In genomic region chr12:110282956-110283817, GRCh38 we compare ENCODE assay signal across 8 cellular contexts. TPM values are rescaled to one million over a fixed set of nuclear protein-coding genes. Genes with fewer than 3 reads are reported as not detected.
DNase-seq lines count a peak whose midpoint lies in the region; ATAC-seq and TF ChIP-seq lines count a peak whose summit lies in the region.

No MANE protein-coding gene starts in this region.

- H3K36me3 ChIP-seq in neural progenitor cell, result peaks cover 13% of the 10 kb centered on the region

- H3K27ac Mint-ChIP-seq in Calu3 (ENCODE audit: unreplicated experiment), result peak overlapping the region; percentile 88
- H3K27ac Mint-ChIP-seq in dendritic cell treated with granulocyte-macrophage colony-stimulating factor and Interleukin-4, amounts not matched to agents 40 ng/mL and 50 ng/mL, for 4 days, result peak overlapping the region; percentile 95
- H3K27ac Mint-ChIP-seq in neural progenitor cell, result peak overlapping the region; percentile 27

- H2AFZ ChIP-seq in neural progenitor cell (replicated peaks), result no peak overlapping the region

- H3K9me3 ChIP-seq in neural progenitor cell (ENCODE audit: low read depth), result no peaks in the 10 kb centered on the region

- ATAC-seq in HG02852 (IDR thresholded peaks at IDR 0.05; ENCODE audit: unreplicated experiment) (no peak), GM18517 (IDR thresholded peaks at IDR 0.05; ENCODE audit: unreplicated experiment) (no peak)

- intact Hi-C loops in Calu3 (cut with micrococcal nuclease; ENCODE audit: unreplicated experiment), result no loop called here
- intact Hi-C loops in dendritic cell treated with granulocyte-macrophage colony-stimulating factor and Interleukin-4, amounts not matched to agents 40 ng/mL and 50 ng/mL, for 4 days (cut with micrococcal nuclease), result loop anchor here (10.0 kb wide), 2 partner anchors 48 to 178 kb away; no protein-coding TSS in a partner anchor

- peaks cover 55% of the 10 kb centered on the region for H4K20me1 ChIP-seq in neural progenitor cell (ENCODE audit: low read depth)

- H3K4me3 Mint-ChIP-seq in Calu3 (ENCODE audit: low read depth, unreplicated experiment), result peak overlapping the region; percentile 90
- H3K4me3 Mint-ChIP-seq in dendritic cell treated with granulocyte-macrophage colony-stimulating factor and Interleukin-4, amounts not matched to agents 40 ng/mL and 50 ng/mL, for 4 days, result peak overlapping the region; percentile 92
- H3K4me3 Mint-ChIP-seq in neural progenitor cell, result peak overlapping the region; percentile 96

- DNase-seq in Calu3 (no peak), NB4 (ENCODE audit: low read depth) (no peak), neural progenitor cell (ENCODE audit: low spot score) (no peak), G401 (ENCODE audit: low spot score) (no peak)
- DNase-seq in activated CD4-positive, CD25-positive, alpha-beta regulatory T cell treated with anti-CD3 and anti-CD28 coated beads, Interleukin-2, amount 50 U/mL, for 72 hours, result no peak

- TF ChIP-seq CTCF in Calu3 (IDR thresholded peaks at IDR 0.05; ENCODE audit: unreplicated experiment), result no peak
- TF ChIP-seq CTCF in NB4 (IDR thresholded peaks at IDR 0.05; ENCODE audit: low read depth, low read length), result no peak
- TF ChIP-seq CTCF in neural progenitor cell (IDR thresholded peaks at IDR 0.05), result no peak

- CTCF ChIA-PET in Calu3 (lab: Charles Lee), result interaction anchor here (1.1 to 1.5 kb wide), 2 partner anchors 35 to 59 kb away, joined by 3 to 8 read pairs; no protein-coding TSS in a partner anchor

- H3K4me1 Mint-ChIP-seq in Calu3 (ENCODE audit: low read depth, unreplicated experiment) (peaks cover 29% of the 10 kb centered on the region), neural progenitor cell (peaks cover 53% of the 10 kb centered on the region)
- H3K4me1 Mint-ChIP-seq in dendritic cell treated with granulocyte-macrophage colony-stimulating factor and Interleukin-4, amounts not matched to agents 40 ng/mL and 50 ng/mL, for 4 days (ENCODE audit: low read depth), result peaks cover 48% of the 10 kb centered on the region

- BruUV-seq in Calu3 (replicated peaks; lab: Mats Ljungman, UMichigan), result TSS peak; percentile 23

- peaks cover 86% of the 10 kb centered on the region for H3K36me3 Mint-ChIP-seq in Calu3 (ENCODE audit: insufficient read depth, unreplicated experiment)
- peaks cover 70% of the 10 kb centered on the region for H3K36me3 Mint-ChIP-seq in dendritic cell treated with granulocyte-macrophage colony-stimulating factor and Interleukin-4, amounts not matched to agents 40 ng/mL and 50 ng/mL, for 4 days (ENCODE audit: low read depth)
- H3K36me3 Mint-ChIP-seq in neural progenitor cell, result peaks cover 33% of the 10 kb centered on the region

- H3K4me3 ChIP-seq in NB4 (ENCODE audit: low read depth, low read length) (peak overlapping the region; percentile 79), neural progenitor cell (peak overlapping the region; percentile 88)

- H3K27me3 ChIP-seq in neural progenitor cell, result no peaks in the 10 kb centered on the region

- no peak overlapping the region for H3K27ac ChIP-seq in neural progenitor cell

- H3K27me3 Mint-ChIP-seq in Calu3 (ENCODE audit: unreplicated experiment) (no peaks in the 10 kb centered on the region), neural progenitor cell (ENCODE audit: insufficient read depth, low read depth) (peaks cover 5% of the 10 kb centered on the region)
- H3K27me3 Mint-ChIP-seq in dendritic cell treated with granulocyte-macrophage colony-stimulating factor and Interleukin-4, amounts not matched to agents 40 ng/mL and 50 ng/mL, for 4 days, result peaks cover 7% of the 10 kb centered on the region

- peaks cover 38% of the 10 kb centered on the region for H3K4me1 ChIP-seq in neural progenitor cell

- peaks cover 66% of the 10 kb centered on the region for H3K79me2 ChIP-seq in neural progenitor cell (ENCODE audit: low read depth)

- in situ Hi-C loops in G401 (cut with HindIII; ENCODE audit: low sequenced_read_pairs), result loop anchor here (10.0 kb wide), 1 partner anchor 102 kb away; no protein-coding TSS in a partner anchor

- TF ChIP-seq POLR2A in NB4 (IDR thresholded peaks at IDR 0.05; ENCODE audit: extremely low read depth, insufficient read length), result no peak

- H3F3A ChIP-seq in neural progenitor cell (ENCODE audit: low read depth), result peaks cover 39% of the 10 kb centered on the region

- peak overlapping the region; percentile 91 for H3K4me2 ChIP-seq in neural progenitor cell

- no peaks in the 10 kb centered on the region for H3K9me3 Mint-ChIP-seq in Calu3 (ENCODE audit: low read depth, unreplicated experiment)
- no peaks in the 10 kb centered on the region for H3K9me3 Mint-ChIP-seq in dendritic cell treated with granulocyte-macrophage colony-stimulating factor and Interleukin-4, amounts not matched to agents 40 ng/mL and 50 ng/mL, for 4 days
- H3K9me3 Mint-ChIP-seq in neural progenitor cell, result no peaks in the 10 kb centered on the region

- peak overlapping the region; percentile 87 for H3K9ac ChIP-seq in neural progenitor cell

RNA-seq across cellular contexts. Expression of gene ATP2A2, which starts 2.1 kb away (rescaled TPM):
- total RNA-seq in Calu3 (2022) (388 and 437 TPM in 2 replicates), neural progenitor cell (ENCODE audit: low replicate concordance) (99.5 and 111 TPM in 2 replicates)
- 15.1 and 20.3 TPM in 2 replicates for total RNA-seq in G401 (2014; rRNA removed; shearing (Covaris generic))

Comparison
In these comparisons a context has a peak if more than half of its experiments do, and no peak if none do; other contexts are left out.
1. H3K27ac Mint-ChIP-seq: peak in every context shown above with its lines; median percentile 95 in dendritic cell treated with granulocyte-macrophage colony-stimulating factor and Interleukin-4, amounts not matched to agents 40 ng/mL and 50 ng/mL, for 4 days; 88 in Calu3; 27 in neural progenitor cell.